ENCODE assay signal across 7 cellular contexts in genomic region chr5:129223178-129223577, GRCh38.
"Had no signal": no experiment of that assay in that cellular context is flagged by ENCODE, and none has a peak within 500 bp of the region (broad histone marks: within the 10 kb centered on the region; RNA-seq: fewer than 3 reads in every experiment).

No MANE protein-coding gene starts in this region.

- H3K9me3 Mint-ChIP-seq: IgD-negative memory B cell had no signal

- H3K4me3 ChIP-seq: K562 had no signal

- H3K27ac Mint-ChIP-seq: IgD-negative memory B cell had no signal

- ATAC-seq: HepG2, K562 had no signal

- H3K36me3 Mint-ChIP-seq: IgD-negative memory B cell had no signal

- H3K27me3 Mint-ChIP-seq: IgD-negative memory B cell had no signal

- DNase-seq: IMR-90, KBM-7, KG1 had no signal

- H3K4me3 Mint-ChIP-seq: IgD-negative memory B cell had no signal

- H3K27ac ChIP-seq: HL-60 had no signal

- H3K4me1 Mint-ChIP-seq: IgD-negative memory B cell had no signal
